ENCODE assay signal across 21 cellular contexts in the genomic region with DNA sequence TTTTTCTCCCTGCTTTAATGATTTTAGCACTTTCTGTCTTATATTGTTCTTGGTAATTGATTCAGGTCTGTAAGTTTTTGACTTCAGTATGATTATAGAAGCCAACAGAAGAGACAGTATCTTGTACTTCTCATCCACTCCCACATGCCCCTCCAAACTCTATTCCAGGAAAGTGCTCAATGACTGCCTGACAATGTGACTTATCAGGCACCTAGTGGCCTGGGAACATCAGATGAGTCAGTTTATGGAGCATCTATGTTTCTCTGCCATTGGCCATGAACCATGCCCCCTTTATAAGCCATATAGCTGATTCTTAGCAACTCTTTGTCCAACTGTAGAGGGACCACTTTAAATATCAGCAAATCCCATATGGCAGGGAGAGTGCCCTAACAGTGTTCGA.
DNase-seq lines count a peak whose midpoint lies in the region; ATAC-seq and TF ChIP-seq lines count a peak whose summit lies in the region.
"Had no signal": no experiment of that assay in that cellular context is flagged by ENCODE, and none has a peak within 500 bp of the region (broad histone marks: within the 10 kb centered on the region; RNA-seq: fewer than 3 reads in every experiment).

No MANE protein-coding gene starts in this region.

- POLR2A ChIA-PET in MCF 10A (lab: Yijun Ruan, JAX), result interaction anchor here (1.0 kb wide), 1 partner anchor 31 kb away, joined by 5 read pairs; no protein-coding TSS in a partner anchor

- WGBS in mammary epithelial cell (ENCODE audit: low coverage, missing lambda C conversion rate), result 89% methylated on average over 1 of the region's 1 CpG
- WGBS in mesenchymal stem cell, result 90% methylated on average over 1 of the region's 1 CpG

- H2BK120ac ChIP-seq in mesenchymal stem cell (ENCODE audit: low read depth, low read length), result peak overlapping the region; percentile 81

- no peak for TF ChIP-seq CTCF in MCF 10A (IDR thresholded peaks at IDR 0.05; ENCODE audit: unreplicated experiment)
- no peak for TF ChIP-seq CTCF in mammary epithelial cell (conservative IDR thresholded peaks at IDR 0.05 in 1 of 2, IDR thresholded peaks at IDR 0.05 in 1 of 2; ENCODE audit: extremely low read depth in 1 of 2, insufficient read depth in 1 of 2, low read depth in 1 of 2, low read length in 2 of 2)
- no peak for TF ChIP-seq CTCF in Peyer's patch (IDR thresholded peaks at IDR 0.05)

- H3K36me3 Mint-ChIP-seq in MCF 10A (ENCODE audit: insufficient read depth, unreplicated experiment), result peaks cover 2% of the 10 kb centered on the region
- H3K36me3 Mint-ChIP-seq: CD14-positive monocyte had no signal

- H3K4me3 ChIP-seq in mammary epithelial cell (replicated peaks in 1 of 3; ENCODE audit: insufficient read depth in 1 of 3, low read depth in 2 of 3, low read length in 3 of 3), result no peak overlapping the region
- H3K4me3 ChIP-seq in adipocyte (ENCODE audit: low read length), result no peak overlapping the region
- H3K4me3 ChIP-seq in mesenchymal stem cell (ENCODE audit: insufficient read depth in 1 of 2, low read depth in 1 of 2, low read length in 2 of 2), result no peak overlapping the region
- H3K4me3 ChIP-seq in Peyer's patch, result no peak overlapping the region
- H3K4me3 ChIP-seq: SJCRH30, tibial nerve had no signal

- H3K27ac ChIP-seq in mammary epithelial cell (ENCODE audit: insufficient read depth, low read depth, low read length) (no peak overlapping the region), mesenchymal stem cell (ENCODE audit: low read length, poor library complexity, severe bottlenecking) (peak overlapping the region; percentile 97), Peyer's patch (no peak overlapping the region)

- H2BK5ac ChIP-seq in mesenchymal stem cell (ENCODE audit: low read depth, low read length, poor library complexity, severe bottlenecking), result peak overlapping the region; percentile 24

- in situ Hi-C loops in mammary epithelial cell (cut with MboI; ENCODE audit: low sequenced_read_pairs in 2 of 2), result loop anchor here in 1 of 2 donors (5.0 kb wide), 1 partner anchor 49 kb away; no protein-coding TSS in a partner anchor

- H3K36me3 ChIP-seq in mammary epithelial cell (ENCODE audit: insufficient read depth, low read length) (no peaks in the 10 kb centered on the region), adipocyte (ENCODE audit: control insufficient read depth, insufficient read depth, low read length, severe bottlenecking) (no peaks in the 10 kb centered on the region), mesenchymal stem cell (ENCODE audit: control insufficient read depth in 1 of 2, insufficient read depth in 2 of 2, low read depth in 1 of 2, low read length in 2 of 2) (no peaks in the 10 kb centered on the region), Peyer's patch (no peaks in the 10 kb centered on the region)
- H3K36me3 ChIP-seq: SJCRH30, tibial nerve had no signal

- intact Hi-C loops in MCF 10A (cut with micrococcal nuclease) (no loop called here), mammary epithelial cell (cut with micrococcal nuclease) (no loop called here)

- no peak overlapping the region for H3K23ac ChIP-seq in mesenchymal stem cell (ENCODE audit: low read length in 2 of 2)

- H3K79me1 ChIP-seq in mesenchymal stem cell (replicated peaks; ENCODE audit: low read length, poor library complexity, severe bottlenecking), result peaks cover 21% of the 10 kb centered on the region

- dilution Hi-C loops in mammary epithelial cell (cut with HindIII; ENCODE audit: low sequenced_read_pairs), result no loop called here

- H3K9me3 Mint-ChIP-seq in MCF 10A (ENCODE audit: unreplicated experiment), result no peaks in the 10 kb centered on the region
- H3K9me3 Mint-ChIP-seq: activated T-helper 1 cell treated with anti-CD3 and anti-CD28 coated beads, Interleukin-12 subunit alpha, Interleukin-12 subunit beta, Interleukin-2, Interleukin-4 antibody, amounts not matched to agents 30 ng/mL and 10 ng/mL and 1 ng/mL, durations not matched to agents 14 hours and 24 hours and 36 hours; IgD-negative memory B cell had no signal

- no peaks in the 10 kb centered on the region for H3K79me2 ChIP-seq in mammary epithelial cell (ENCODE audit: insufficient read depth, low read length)

- H3K4me1 Mint-ChIP-seq in MCF 10A (ENCODE audit: insufficient read depth, unreplicated experiment), result peaks cover 30% of the 10 kb centered on the region

- H3K4me2 ChIP-seq in mammary epithelial cell (ENCODE audit: insufficient read depth, low read depth, low read length), result no peak overlapping the region
- no peak overlapping the region for H3K4me2 ChIP-seq in mesenchymal stem cell (ENCODE audit: low read length, poor library complexity, severe bottlenecking)

- H3K27me3 Mint-ChIP-seq in MCF 10A (ENCODE audit: insufficient read depth, unreplicated experiment), result no peaks in the 10 kb centered on the region
- H3K27me3 Mint-ChIP-seq: IgD-negative memory B cell had no signal

- CTCF ChIA-PET in MCF 10A (lab: Yijun Ruan, JAX) (interaction anchor here (0.7 kb wide), 1 partner anchor 21 kb away, joined by 3 read pairs; no protein-coding TSS in a partner anchor), mammary epithelial cell (lab: Charles Lee; ENCODE audit: low non-redundant PET) (no interaction called here)

- no peak overlapping the region for H3K14ac ChIP-seq in mesenchymal stem cell (ENCODE audit: low read length in 2 of 2)

- no peak overlapping the region for H2BK15ac ChIP-seq in mesenchymal stem cell (ENCODE audit: low read depth, poor library complexity, severe bottlenecking)

- TF ChIP-seq POLR2A in Peyer's patch (IDR thresholded peaks at IDR 0.05), result no peak

- no TSS peak for BruUV-seq in MCF 10A (replicated peaks; lab: Mats Ljungman, UMichigan)
- no TSS peak for BruUV-seq in mammary epithelial cell (replicated peaks; lab: Mats Ljungman, UMichigan)

- H3K27ac Mint-ChIP-seq in MCF 10A (ENCODE audit: low read depth, unreplicated experiment), result peak overlapping the region; percentile 66
- H3K27ac Mint-ChIP-seq: activated T-helper 1 cell treated with anti-CD3 and anti-CD28 coated beads, Interleukin-12 subunit alpha, Interleukin-12 subunit beta, Interleukin-2, Interleukin-4 antibody, amounts not matched to agents 30 ng/mL and 10 ng/mL and 1 ng/mL, durations not matched to agents 14 hours and 24 hours and 36 hours; CD14-positive monocyte had no signal

- no peak overlapping the region for H3K4me3 Mint-ChIP-seq in MCF 10A (ENCODE audit: unreplicated experiment)
- H3K4me3 Mint-ChIP-seq: activated T-helper 1 cell treated with anti-CD3 and anti-CD28 coated beads, Interleukin-12 subunit alpha, Interleukin-12 subunit beta, Interleukin-2, Interleukin-4 antibody, amounts not matched to agents 30 ng/mL and 10 ng/mL and 1 ng/mL, durations not matched to agents 14 hours and 24 hours and 36 hours; CD14-positive monocyte had no signal

- no peak overlapping the region for H4K8ac ChIP-seq in mesenchymal stem cell (ENCODE audit: low read length)

- no peaks in the 10 kb centered on the region for H4K20me1 ChIP-seq in mammary epithelial cell (ENCODE audit: insufficient read depth, low read length)

- peak overlapping the region in 1 of 2 experiments; percentile 21 for H2BK12ac ChIP-seq in mesenchymal stem cell (ENCODE audit: low read length in 2 of 2)

- H3K9ac ChIP-seq in mammary epithelial cell (ENCODE audit: insufficient read depth, low read length) (no peak overlapping the region), adipocyte (ENCODE audit: low read length) (peak overlapping the region; percentile 3), mesenchymal stem cell (ENCODE audit: low read length) (peak overlapping the region; percentile 62)

- no peak overlapping the region for H4K91ac ChIP-seq in mesenchymal stem cell (ENCODE audit: low read length)

- H3K4me1 ChIP-seq in mammary epithelial cell (ENCODE audit: insufficient read depth, low read length) (peaks cover 32% of the 10 kb centered on the region), adipocyte (ENCODE audit: control insufficient read depth, insufficient read depth, low read length) (peaks cover 39% of the 10 kb centered on the region), mesenchymal stem cell (ENCODE audit: control insufficient read depth, insufficient read depth, low read depth, low read length) (peaks cover 5% of the 10 kb centered on the region), Peyer's patch (peaks cover 0 to 18% (median 3%) of the 10 kb centered on the region in 4 donors)

- H2AFZ ChIP-seq in mammary epithelial cell (ENCODE audit: low read depth, low read length), result no peak overlapping the region
- no peak overlapping the region for H2AFZ ChIP-seq in mesenchymal stem cell (ENCODE audit: low read depth, low read length)

- H3K4ac ChIP-seq in mesenchymal stem cell (ENCODE audit: low read depth in 1 of 2, low read length in 2 of 2), result peak overlapping the region in 1 of 2 experiments; percentile 77

- DNase-seq in MCF 10A (ENCODE audit: unreplicated experiment) (no peak), mammary epithelial cell (no peak), adipocyte (ENCODE audit: low read depth) (no peak), mesenchymal stem cell (no peak), Peyer's patch (no peak)
- DNase-seq: activated CD4-positive, CD25-positive, alpha-beta regulatory T cell treated with anti-CD3 and anti-CD28 coated beads, Interleukin-2, amount 50 U/mL, for 72 hours; cerebellar nuclear complex; effector memory CD4-positive, alpha-beta T cell; kidney; mesendoderm; NCI-H1694 treated with DMSO at 0.1 percent for 48 hours; NCI-H446; SJCRH30; stimulated activated naive CD4-positive, alpha-beta T cell treated with Interleukin-2 at 50 U/mL for 16 hours had no signal

- peak overlapping the region; percentile 73 for H2AK5ac ChIP-seq in mesenchymal stem cell (ENCODE audit: low read length, severe bottlenecking)

- no peaks in the 10 kb centered on the region for H3K9me3 ChIP-seq in mammary epithelial cell (replicated peaks; ENCODE audit: insufficient read depth, low read length)
- H3K9me3 ChIP-seq in adipocyte (ENCODE audit: control insufficient read depth, low read length), result no peaks in the 10 kb centered on the region
- H3K9me3 ChIP-seq in mesenchymal stem cell (ENCODE audit: control insufficient read depth, low read length), result no peaks in the 10 kb centered on the region
- no peaks in the 10 kb centered on the region for H3K9me3 ChIP-seq in Peyer's patch
- H3K9me3 ChIP-seq: SJCRH30, tibial nerve had no signal

- ATAC-seq in HG02870 (IDR thresholded peaks at IDR 0.05; ENCODE audit: unreplicated experiment), result no peak
- ATAC-seq in HG02852 (IDR thresholded peaks at IDR 0.05; ENCODE audit: unreplicated experiment), result no peak
- ATAC-seq in GM18909 (IDR thresholded peaks at IDR 0.05; ENCODE audit: poor library complexity, unreplicated experiment), result no peak

- H3K27me3 ChIP-seq in mammary epithelial cell (ENCODE audit: insufficient read depth, low read length), result no peaks in the 10 kb centered on the region
- no peaks in the 10 kb centered on the region for H3K27me3 ChIP-seq in adipocyte (replicated peaks; ENCODE audit: control insufficient read depth, insufficient read depth, low read length)
- no peaks in the 10 kb centered on the region for H3K27me3 ChIP-seq in mesenchymal stem cell (ENCODE audit: control insufficient read depth in 1 of 2, insufficient read depth in 1 of 2, low read length in 2 of 2)
- no peaks in the 10 kb centered on the region for H3K27me3 ChIP-seq in Peyer's patch
- H3K27me3 ChIP-seq: SJCRH30, tibial nerve had no signal

- peak overlapping the region; percentile 37 to 58 for H3K18ac ChIP-seq in mesenchymal stem cell (ENCODE audit: low read depth in 1 of 2, low read length in 2 of 2)
